In genomic region chr19:47094557-47095517, GRCh38 we compare ENCODE assay signal across 9 cellular contexts. TPM values are rescaled to one million over a fixed set of nuclear protein-coding genes. Genes with fewer than 3 reads are reported as not detected.
DNase-seq lines count a peak whose midpoint lies in the region; ATAC-seq lines count a peak whose summit lies in the region.
"Had no signal": no experiment of that assay in that cellular context is flagged by ENCODE, and none has a peak within 500 bp of the region (broad histone marks: within the 10 kb centered on the region; RNA-seq: fewer than 3 reads in every experiment).

No MANE protein-coding gene starts in this region.

- no peak overlapping the region for H3K4me2 ChIP-seq in mesenchymal stem cell (ENCODE audit: low read length, poor library complexity, severe bottlenecking)

- no peaks in the 10 kb centered on the region for H3K9me3 Mint-ChIP-seq in activated naive CD8-positive, alpha-beta T cell (ENCODE audit: low read depth)

- ATAC-seq in HG03469 (IDR thresholded peaks at IDR 0.05; ENCODE audit: unreplicated experiment) (no peak), GM19035 (IDR thresholded peaks at IDR 0.05; ENCODE audit: unreplicated experiment) (no peak), GM19452 (IDR thresholded peaks at IDR 0.05; ENCODE audit: unreplicated experiment) (no peak)
- ATAC-seq: Panc1 had no signal

- no peaks in the 10 kb centered on the region for H3K27me3 Mint-ChIP-seq in activated naive CD8-positive, alpha-beta T cell

- peak overlapping the region; percentile 8 for H4K8ac ChIP-seq in mesenchymal stem cell (ENCODE audit: low read length)

- peak overlapping the region in 1 of 2 experiments; percentile 22 for H3K18ac ChIP-seq in mesenchymal stem cell (ENCODE audit: low read depth in 1 of 2, low read length in 2 of 2)

- peaks cover 29% of the 10 kb centered on the region for H3K4me1 ChIP-seq in mesenchymal stem cell (ENCODE audit: control insufficient read depth, insufficient read depth, low read depth, low read length)
- peaks cover 10% of the 10 kb centered on the region for H3K4me1 ChIP-seq in thymus (ENCODE audit: control insufficient read depth, insufficient read depth, low read length)

- H4K91ac ChIP-seq in mesenchymal stem cell (ENCODE audit: low read length): peak overlapping the region; percentile 61

- H3K14ac ChIP-seq in mesenchymal stem cell (ENCODE audit: low read length in 2 of 2): no peak overlapping the region

- H2AFZ ChIP-seq in mesenchymal stem cell (ENCODE audit: low read depth, low read length): no peak overlapping the region

- WGBS in mesenchymal stem cell: 91% methylated on average over 15 of the region's 15 CpGs
- 40% methylated on average over 15 of the region's 15 CpGs for WGBS in thymus

- H3K9me3 ChIP-seq in mesenchymal stem cell (ENCODE audit: control insufficient read depth, low read length): no peaks in the 10 kb centered on the region
- no peaks in the 10 kb centered on the region for H3K9me3 ChIP-seq in thymus (ENCODE audit: control insufficient read depth)

- no peak overlapping the region for H3K23ac ChIP-seq in mesenchymal stem cell (ENCODE audit: low read length in 2 of 2)

- peak; percentile 16 to 24 for DNase-seq in activated CD4-positive, alpha-beta T cell treated with anti-CD3 and anti-CD28 coated beads for 4 hours
- DNase-seq in activated CD4-positive, alpha-beta T cell treated with anti-CD3 and anti-CD28 coated beads, Interleukin-2, amount 50 U/mL, for 1 hour: no peak
- DNase-seq in mesenchymal stem cell: no peak

- H3K27ac Mint-ChIP-seq in activated naive CD8-positive, alpha-beta T cell: peak overlapping the region; percentile 92

- H2BK15ac ChIP-seq in mesenchymal stem cell (ENCODE audit: low read depth, poor library complexity, severe bottlenecking): peak overlapping the region; percentile 29

- no peak overlapping the region for H3K4ac ChIP-seq in mesenchymal stem cell (ENCODE audit: low read depth in 1 of 2, low read length in 2 of 2)

- H3K27ac ChIP-seq in mesenchymal stem cell (ENCODE audit: low read length, poor library complexity, severe bottlenecking) (no peak overlapping the region), thymus (ENCODE audit: low read depth) (peak overlapping the region; percentile 61)

- no peak overlapping the region for H2BK120ac ChIP-seq in mesenchymal stem cell (ENCODE audit: low read depth, low read length)

- H2BK5ac ChIP-seq in mesenchymal stem cell (ENCODE audit: low read depth, low read length, poor library complexity, severe bottlenecking): no peak overlapping the region

- H3K27me3 ChIP-seq in mesenchymal stem cell (ENCODE audit: control insufficient read depth in 1 of 2, insufficient read depth in 1 of 2, low read length in 2 of 2) (no peaks in the 10 kb centered on the region), thymus (ENCODE audit: control insufficient read depth, insufficient read depth) (no peaks in the 10 kb centered on the region)

- peak overlapping the region; percentile 58 for H3K9ac ChIP-seq in mesenchymal stem cell (ENCODE audit: low read length)

- H3K79me1 ChIP-seq in mesenchymal stem cell (replicated peaks; ENCODE audit: low read length, poor library complexity, severe bottlenecking): peaks cover 52% of the 10 kb centered on the region

- H2BK12ac ChIP-seq in mesenchymal stem cell (ENCODE audit: low read length in 2 of 2): no peak overlapping the region

- peaks cover 7% of the 10 kb centered on the region for H3K36me3 Mint-ChIP-seq in activated naive CD8-positive, alpha-beta T cell

- H3K4me3 ChIP-seq in mesenchymal stem cell (ENCODE audit: insufficient read depth in 1 of 2, low read depth in 1 of 2, low read length in 2 of 2): no peak overlapping the region
- no peak overlapping the region for H3K4me3 ChIP-seq in thymus (ENCODE audit: low read length)

- peaks cover 30 to 57% of the 10 kb centered on the region in 2 experiments for H3K36me3 ChIP-seq in mesenchymal stem cell (ENCODE audit: control insufficient read depth in 1 of 2, insufficient read depth in 2 of 2, low read depth in 1 of 2, low read length in 2 of 2)
- peaks cover 59% of the 10 kb centered on the region for H3K36me3 ChIP-seq in thymus (ENCODE audit: control insufficient read depth, insufficient read depth)

- H3K4me3 Mint-ChIP-seq in activated naive CD8-positive, alpha-beta T cell: peak overlapping the region; percentile 63

- H3K4me1 Mint-ChIP-seq in activated naive CD8-positive, alpha-beta T cell (ENCODE audit: low read depth): peaks cover 57% of the 10 kb centered on the region

- H2AK5ac ChIP-seq in mesenchymal stem cell (ENCODE audit: low read length, severe bottlenecking): no peak overlapping the region

RNA-seq across cellular contexts. Expression of gene ZC3H4, which starts 18.7 kb away (rescaled TPM):
- polyA plus RNA-seq in mesenchymal stem cell (2013, experiment 1 of 2): 12.6 TPM
- 12.7 TPM for polyA plus RNA-seq in mesenchymal stem cell (2013, experiment 2 of 2)
- 14.3 TPM for polyA plus RNA-seq in thymus

RNA-seq across cellular contexts. Expression of gene SAE1, which starts 35.8 kb away (rescaled TPM):
- polyA plus RNA-seq in mesenchymal stem cell (2013, experiment 1 of 2): 133 TPM
- 135 TPM for polyA plus RNA-seq in mesenchymal stem cell (2013, experiment 2 of 2)
- polyA plus RNA-seq in thymus: 40.5 TPM

RNA-seq across cellular contexts. Expression of gene TMEM160, which starts 46.4 kb away (rescaled TPM):
- polyA plus RNA-seq in mesenchymal stem cell (2013, experiment 1 of 2): 28.2 TPM
- polyA plus RNA-seq in mesenchymal stem cell (2013, experiment 2 of 2): 28.5 TPM
- polyA plus RNA-seq in thymus: 5.0 TPM

Comparison
In these comparisons a context has a peak if more than half of its experiments do, and no peak if none do; other contexts are left out.
1. DNase-seq: peak in activated CD4-positive, alpha-beta T cell treated with anti-CD3 and anti-CD28 coated beads for 4 hours (2 of 2); none in activated CD4-positive, alpha-beta T cell treated with anti-CD3 and anti-CD28 coated beads, Interleukin-2, amount 50 U/mL, for 1 hour (single experiment) and mesenchymal stem cell (single experiment).